ENCODE assay signal across 16 cellular contexts in the genomic region with DNA sequence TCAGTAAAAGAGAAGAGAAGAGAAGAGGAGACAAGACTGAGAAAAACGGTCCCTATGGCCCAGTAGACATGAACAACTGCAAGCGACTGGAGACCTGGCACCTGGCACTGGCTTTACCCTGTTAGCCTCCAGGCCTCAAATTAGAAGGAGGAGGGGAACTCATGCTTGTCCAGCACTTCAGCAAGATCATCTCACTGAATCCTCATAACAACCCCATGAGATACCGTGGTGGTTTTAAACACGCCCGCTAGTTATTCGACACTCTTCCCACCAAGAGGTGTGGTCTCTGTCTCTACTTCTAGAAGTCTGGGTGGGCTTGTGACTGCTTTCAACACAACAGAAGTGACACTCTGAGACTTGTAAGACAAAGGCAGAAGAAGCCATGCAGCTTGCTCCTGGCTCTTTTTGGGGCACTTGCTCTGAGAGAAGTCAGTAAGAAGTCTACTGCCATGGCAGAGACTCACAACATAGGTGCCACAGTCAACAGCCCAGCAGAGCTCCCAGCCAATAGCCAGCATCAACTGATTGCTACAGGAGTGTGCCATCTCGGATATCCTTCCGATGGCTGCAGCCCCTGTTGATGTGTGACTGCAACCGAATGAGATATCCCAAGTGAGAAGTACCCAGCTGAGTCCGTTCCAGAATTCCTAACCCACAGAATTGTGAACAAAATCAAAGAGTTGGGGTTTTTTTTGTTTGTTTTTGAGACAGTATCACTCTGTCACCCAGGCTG. TPM values are rescaled to one million over a fixed set of nuclear protein-coding genes. Genes with fewer than 3 reads are reported as not detected.
DNase-seq lines count a peak whose midpoint lies in the region; ATAC-seq and TF ChIP-seq lines count a peak whose summit lies in the region.
"Had no signal": no experiment of that assay in that cellular context is flagged by ENCODE, and none has a peak within 500 bp of the region (broad histone marks: within the 10 kb centered on the region; RNA-seq: fewer than 3 reads in every experiment).

No MANE protein-coding gene starts in this region.

- peaks cover 4% of the 10 kb centered on the region for H3K4me1 Mint-ChIP-seq in neural crest cell
- H3K4me1 Mint-ChIP-seq: mesothelial cell of epicardium, neural progenitor cell had no signal

- no peak overlapping the region for H3K4me3 Mint-ChIP-seq in neural crest cell
- H3K4me3 Mint-ChIP-seq: activated CD4-positive, alpha-beta T cell treated with anti-CD3 and anti-CD28 coated beads, Interleukin-2, amount 10 ng/mL, durations not matched to agents 7 days and 5 days; mesothelial cell of epicardium; neural progenitor cell had no signal

- no peaks in the 10 kb centered on the region for H3K79me2 ChIP-seq in PC-3 (ENCODE audit: low read length)

- no peak for DNase-seq in PC-3
- peak; percentile 5 to 27 for DNase-seq in erythroblast (lab: John Stamatoyannopoulos, UW)
- no peak for DNase-seq in neural crest cell (ENCODE audit: low read depth, low spot score)
- no peak for DNase-seq in uterus
- no peak for DNase-seq in DMS153 treated with DMSO at 0.1 percent for 48 hours (lab: John Stamatoyannopoulos, UW; ENCODE audit: unreplicated experiment)
- DNase-seq in A172 (ENCODE audit: low spot score) = no peak
- DNase-seq: activated CD4-positive, alpha-beta T cell treated with anti-CD3 and anti-CD28 coated beads, Interleukin-2, amount 10 ng/mL, durations not matched to agents 7 days and 5 days; BE2C; islet precursor cell; NCI-H2107; NCI-H526; SW 1271 had no signal

- H2AFZ ChIP-seq in PC-3 (ENCODE audit: low read length) = no peak overlapping the region
- H2AFZ ChIP-seq: neural progenitor cell had no signal

- H3K9me3 Mint-ChIP-seq in neural crest cell = no peaks in the 10 kb centered on the region
- H3K9me3 Mint-ChIP-seq: activated CD4-positive, alpha-beta T cell treated with anti-CD3 and anti-CD28 coated beads, Interleukin-2, amount 10 ng/mL, durations not matched to agents 7 days and 5 days had no signal

- no peaks in the 10 kb centered on the region for H3K27me3 Mint-ChIP-seq in neural crest cell (ENCODE audit: low read depth)
- H3K27me3 Mint-ChIP-seq: activated CD4-positive, alpha-beta T cell treated with anti-CD3 and anti-CD28 coated beads, Interleukin-2, amount 10 ng/mL, durations not matched to agents 7 days and 5 days had no signal

- no peak overlapping the region for H3K9ac ChIP-seq in PC-3 (ENCODE audit: low read length)
- H3K9ac ChIP-seq: neural progenitor cell had no signal

- POLR2A ChIA-PET in PC-3 (lab: Charles Lee; ENCODE audit: unreplicated experiment) = no interaction called here

- CTCF ChIA-PET in PC-3 (lab: Charles Lee) = no interaction called here

- H3K4me3 ChIP-seq in PC-3 (ENCODE audit: low read length) (no peak overlapping the region), uterus (no peak overlapping the region)
- H3K4me3 ChIP-seq: neural progenitor cell had no signal

- H3K36me3 ChIP-seq in PC-3 (ENCODE audit: low read depth, low read length) (no peaks in the 10 kb centered on the region), uterus (no peaks in the 10 kb centered on the region)
- H3K36me3 ChIP-seq: BE2C, neural progenitor cell had no signal

- TF ChIP-seq POLR2A in erythroblast (IDR thresholded peaks at IDR 0.05; ENCODE audit: low read length) (no peak), uterus (IDR thresholded peaks at IDR 0.05) (no peak)

- no peaks in the 10 kb centered on the region for H3K9me2 ChIP-seq in PC-3 (replicated peaks; ENCODE audit: low read length)

- H4K20me1 ChIP-seq in PC-3 (ENCODE audit: low read length) = no peaks in the 10 kb centered on the region

- ATAC-seq in PC-3 (no peak), HG02623 (IDR thresholded peaks at IDR 0.05; ENCODE audit: unreplicated experiment) (no peak)
- ATAC-seq: Panc1 had no signal

- BruUV-seq in PC-3 (replicated peaks; lab: Mats Ljungman, UMichigan) = no TSS peak

- H3K4me1 ChIP-seq in PC-3 (ENCODE audit: insufficient read depth, low read length) = peaks cover 18% of the 10 kb centered on the region
- H3K4me1 ChIP-seq in uterus = no peaks in the 10 kb centered on the region
- H3K4me1 ChIP-seq: BE2C, neural progenitor cell had no signal

- H3F3A ChIP-seq in PC-3 (ENCODE audit: low read length, unreplicated experiment) = no peaks in the 10 kb centered on the region

- H3K27ac ChIP-seq in PC-3 (ENCODE audit: low read length) = peak overlapping the region; percentile 67
- peak overlapping the region; percentile 75 to 77 for H3K27ac ChIP-seq in uterus
- H3K27ac ChIP-seq: neural progenitor cell had no signal

- peak overlapping the region; percentile 27 for H3K27ac Mint-ChIP-seq in neural crest cell (ENCODE audit: unreplicated experiment)
- H3K27ac Mint-ChIP-seq: activated CD4-positive, alpha-beta T cell treated with anti-CD3 and anti-CD28 coated beads, Interleukin-2, amount 10 ng/mL, durations not matched to agents 7 days and 5 days; mesothelial cell of epicardium; neural progenitor cell had no signal

- peaks cover 8% of the 10 kb centered on the region for H3K36me3 Mint-ChIP-seq in neural crest cell (ENCODE audit: low read depth)

- H3K27me3 ChIP-seq in PC-3 (ENCODE audit: low read length) (no peaks in the 10 kb centered on the region), uterus (no peaks in the 10 kb centered on the region)
- H3K27me3 ChIP-seq: BE2C, neural progenitor cell had no signal

- intact Hi-C loops in PC-3 (cut with micrococcal nuclease) = no loop called here
- intact Hi-C loops in uterus (cut with DNase I; ENCODE audit: low total_unique reads) = no loop called here

- no peak for TF ChIP-seq CTCF in PC-3 (conservative IDR thresholded peaks at IDR 0.05; ENCODE audit: low read depth, low read length)
- no peak for TF ChIP-seq CTCF in neural crest cell (conservative IDR thresholded peaks at IDR 0.05)
- TF ChIP-seq CTCF in uterus (IDR thresholded peaks at IDR 0.05) = no peak

- no peak overlapping the region for H3K4me2 ChIP-seq in PC-3 (ENCODE audit: low read length)
- H3K4me2 ChIP-seq: neural progenitor cell had no signal

- H3K9me3 ChIP-seq in PC-3 (ENCODE audit: low read length) (no peaks in the 10 kb centered on the region), uterus (no peaks in the 10 kb centered on the region)
- H3K9me3 ChIP-seq: BE2C had no signal

RNA-seq across cellular contexts. Expression of a gene that starts 34.1 kb away (rescaled TPM):
- total RNA-seq in PC-3 (2014; rRNA removed) (21.8 and 41.9 TPM in 2 replicates), neural crest cell (33.2 and 41.1 TPM in 2 replicates), uterus (10 to 100 TPM in 3 of 4 donors, 1 to 10 TPM in 1; 10.0 to 42.4 (median 26.4) TPM)
- 10.9 and 20.5 TPM in 2 replicates for total RNA-seq in A172 (2014; rRNA removed; shearing (Covaris generic))

Comparison
In these comparisons a context has a peak if more than half of its experiments do, and no peak if none do; other contexts are left out.
1. DNase-seq: peak in erythroblast (2 of 2); none in PC-3 (single experiment), neural crest cell (single experiment), uterus (0 of 2), DMS153 treated with DMSO at 0.1 percent for 48 hours (single experiment) and A172 (single experiment).